31 cellular contexts compared by ENCODE assay signal in genomic region chr10:91432175-91432574, GRCh38.
"Had no signal": no experiment of that assay in that cellular context is flagged by ENCODE, and none has a peak within 500 bp of the region (broad histone marks: within the 10 kb centered on the region; RNA-seq: fewer than 3 reads in every experiment).

No MANE protein-coding gene starts in this region.

- H3K4me1 Mint-ChIP-seq: activated CD4-positive, alpha-beta T cell treated with anti-CD3 and anti-CD28 coated beads, Interleukin-2, amount 10 ng/mL, durations not matched to agents 7 days and 5 days; activated naive CD4-positive, alpha-beta T cell treated with anti-CD3 and anti-CD28 coated beads, Interleukin-2, amount 10 ng/mL, durations not matched to agents 7 days and 5 days; brain had no signal

- H3K27ac Mint-ChIP-seq: activated CD4-positive, alpha-beta memory T cell treated with anti-CD3 and anti-CD28 coated beads for 36 hours; activated CD4-positive, alpha-beta T cell treated with anti-CD3 and anti-CD28 coated beads, Interleukin-2, amount 10 ng/mL, durations not matched to agents 7 days and 5 days; activated naive CD4-positive, alpha-beta T cell treated with anti-CD3 and anti-CD28 coated beads, Interleukin-2, amount 10 ng/mL, durations not matched to agents 7 days and 5 days; activated naive CD8-positive, alpha-beta T cell; activated naive CD8-positive, alpha-beta T cell treated with anti-CD3 and anti-CD28 coated beads, Interleukin-2, amount 50 U/mL, for 24 hours; activated T-helper 1 cell treated with anti-CD3 and anti-CD28 coated beads, Interleukin-12 subunit alpha, Interleukin-12 subunit beta, Interleukin-2, Interleukin-4 antibody, amounts not matched to agents 30 ng/mL and 10 ng/mL and 1 ng/mL, durations not matched to agents 14 hours and 24 hours and 36 hours; brain had no signal

- H3K4me3 Mint-ChIP-seq: activated CD4-positive, alpha-beta memory T cell treated with anti-CD3 and anti-CD28 coated beads for 36 hours; activated CD4-positive, alpha-beta T cell treated with anti-CD3 and anti-CD28 coated beads, Interleukin-2, amount 10 ng/mL, durations not matched to agents 7 days and 5 days; activated naive CD4-positive, alpha-beta T cell treated with anti-CD3 and anti-CD28 coated beads, Interleukin-2, amount 10 ng/mL, durations not matched to agents 7 days and 5 days; activated naive CD8-positive, alpha-beta T cell; activated naive CD8-positive, alpha-beta T cell treated with anti-CD3 and anti-CD28 coated beads, Interleukin-2, amount 50 U/mL, for 24 hours; activated T-cell treated with anti-CD3 and anti-CD28 coated beads, Interleukin-2, amount 50 U/mL, for 4 hours; activated T-helper 1 cell treated with anti-CD3 and anti-CD28 coated beads, Interleukin-12 subunit alpha, Interleukin-12 subunit beta, Interleukin-2, Interleukin-4 antibody, amounts not matched to agents 30 ng/mL and 10 ng/mL and 1 ng/mL, durations not matched to agents 14 hours and 24 hours and 36 hours; brain; IgD-negative memory B cell had no signal

- H3K4me3 ChIP-seq: PC-9 had no signal

- H3K36me3 Mint-ChIP-seq: activated naive CD4-positive, alpha-beta T cell treated with anti-CD3 and anti-CD28 coated beads, Interleukin-2, amount 10 ng/mL, durations not matched to agents 7 days and 5 days had no signal

- H3K27me3 Mint-ChIP-seq: activated CD4-positive, alpha-beta memory T cell treated with anti-CD3 and anti-CD28 coated beads for 36 hours; activated CD4-positive, alpha-beta T cell treated with anti-CD3 and anti-CD28 coated beads, Interleukin-2, amount 10 ng/mL, durations not matched to agents 7 days and 5 days; activated naive CD4-positive, alpha-beta T cell treated with anti-CD3 and anti-CD28 coated beads, Interleukin-2, amount 10 ng/mL, durations not matched to agents 7 days and 5 days; activated naive CD8-positive, alpha-beta T cell; activated naive CD8-positive, alpha-beta T cell treated with anti-CD3 and anti-CD28 coated beads, Interleukin-2, amount 50 U/mL, for 24 hours; brain; IgD-negative memory B cell had no signal

- DNase-seq: activated CD4-positive, alpha-beta memory T cell treated with anti-CD3 and anti-CD28 coated beads for 36 hours; activated CD4-positive, alpha-beta T cell treated with anti-CD3 and anti-CD28 coated beads, Interleukin-2, amount 10 ng/mL, durations not matched to agents 7 days and 5 days; activated CD8-positive, alpha-beta memory T cell treated with anti-CD3 and anti-CD28 coated beads, Interleukin-2, amount 50 U/mL, for 4 hours; activated effector memory CD4-positive, alpha-beta T cell treated with Interleukin-2 at 50 U/mL for 16 hours; activated naive CD4-positive, alpha-beta T cell treated with anti-CD3 and anti-CD28 coated beads, Interleukin-2, amount 10 ng/mL, durations not matched to agents 7 days and 5 days; activated naive CD8-positive, alpha-beta T cell treated with anti-CD3 and anti-CD28 coated beads, Interleukin-2, amount 50 U/mL, for 24 hours; activated T-cell treated with anti-CD3 and anti-CD28 coated beads for 4 hours; activated T-cell treated with anti-CD3 and anti-CD28 coated beads, Interleukin-2, amount 50 U/mL, for 4 hours; anterior cingulate cortex; Karpas-422; KBM-7; NCI-H1048; NCI-H1105 treated with DMSO at 0.1 percent for 48 hours; NCI-H1436; NCI-H1694; NCI-H1930; NCI-H2081 treated with DMSO at 0.1 percent for 48 hours; NCI-H345; NCI-H510A; NCI-H526; NCI-H748 treated with DMSO at 0.1 percent for 48 hours; NK-92 treated with Interleukin-12 subunit alpha and Interleukin-12 subunit beta, amount 100 ng/mL, for 24 hours; PC-9; Right ventricle myocardium superior; SW 1271; T1000 had no signal

- ATAC-seq: activated naive CD8-positive, alpha-beta T cell treated with anti-CD3 and anti-CD28 coated beads, Interleukin-2, amount 50 U/mL, for 24 hours; activated T-cell treated with anti-CD3 and anti-CD28 coated beads, Interleukin-2, amount 50 U/mL, for 4 hours had no signal

- H3K9me3 Mint-ChIP-seq: activated CD4-positive, alpha-beta memory T cell treated with anti-CD3 and anti-CD28 coated beads for 36 hours; activated CD4-positive, alpha-beta T cell treated with anti-CD3 and anti-CD28 coated beads, Interleukin-2, amount 10 ng/mL, durations not matched to agents 7 days and 5 days; activated naive CD4-positive, alpha-beta T cell treated with anti-CD3 and anti-CD28 coated beads, Interleukin-2, amount 10 ng/mL, durations not matched to agents 7 days and 5 days; activated naive CD8-positive, alpha-beta T cell treated with anti-CD3 and anti-CD28 coated beads, Interleukin-2, amount 50 U/mL, for 24 hours; activated T-cell treated with anti-CD3 and anti-CD28 coated beads, Interleukin-2, amount 50 U/mL, for 4 hours; activated T-helper 1 cell treated with anti-CD3 and anti-CD28 coated beads, Interleukin-12 subunit alpha, Interleukin-12 subunit beta, Interleukin-2, Interleukin-4 antibody, amounts not matched to agents 30 ng/mL and 10 ng/mL and 1 ng/mL, durations not matched to agents 14 hours and 24 hours and 36 hours; IgD-negative memory B cell had no signal

- H3K27ac ChIP-seq: PC-9, RWPE1 had no signal
